11 cellular contexts compared by ENCODE assay signal in genomic region chr3:9153763-9154601, GRCh38.
DNase-seq lines count a peak whose midpoint lies in the region; ATAC-seq and TF ChIP-seq lines count a peak whose summit lies in the region.
"Had no signal": no experiment of that assay in that cellular context is flagged by ENCODE, and none has a peak within 500 bp of the region (broad histone marks: within the 10 kb centered on the region; RNA-seq: fewer than 3 reads in every experiment).

No MANE protein-coding gene starts in this region.

- POLR2A ChIA-PET in SK-N-SH (lab: Yijun Ruan, JAX): no interaction called here

- H3K9me3 ChIP-seq in suprapubic skin: no peaks in the 10 kb centered on the region
- H3K9me3 ChIP-seq in spleen: peaks cover 0 to 35% (median 22%) of the 10 kb centered on the region in 8 donors
- H3K9me3 ChIP-seq in SK-N-SH: no peaks in the 10 kb centered on the region

- H3K4ac ChIP-seq in mesendoderm (ENCODE audit: low read depth, low read length): no peak overlapping the region

- no peak overlapping the region for H3K9ac ChIP-seq in mesendoderm (ENCODE audit: low read length)
- H3K9ac ChIP-seq in SK-N-SH: no peak overlapping the region

- H4K20me1 ChIP-seq in SK-N-SH (ENCODE audit: insufficient read depth): no peaks in the 10 kb centered on the region

- H3K9me2 ChIP-seq in SK-N-SH: no peaks in the 10 kb centered on the region

- no peak for TF ChIP-seq EP300 in suprapubic skin (IDR thresholded peaks at IDR 0.05)
- no peak for TF ChIP-seq EP300 in SK-N-SH (IDR thresholded peaks at IDR 0.05; ENCODE audit: borderline replicate concordance in 1 of 2, low read depth in 1 of 2, low read length in 1 of 2)

- TF ChIP-seq CTCF in suprapubic skin (IDR thresholded peaks at IDR 0.05): no peak
- TF ChIP-seq CTCF in spleen (IDR thresholded peaks at IDR 0.05 in 8 of 11, conservative IDR thresholded peaks at IDR 0.05 in 3 of 11): no peak
- TF ChIP-seq CTCF in GM13976 (IDR thresholded peaks at IDR 0.05; ENCODE audit: borderline replicate concordance, control extremely low read depth, extremely low read depth, insufficient read depth, missing control alignments): no peak
- TF ChIP-seq CTCF in SK-N-SH (IDR thresholded peaks at IDR 0.05): no peak

- H3K79me2 ChIP-seq in mesendoderm (ENCODE audit: control insufficient read depth, insufficient read depth, low read length) (no peaks in the 10 kb centered on the region), SK-N-SH (ENCODE audit: insufficient read depth) (no peaks in the 10 kb centered on the region)

- no peak overlapping the region for H4K8ac ChIP-seq in mesendoderm (ENCODE audit: low read depth, low read length)

- TF ChIP-seq RAD21 in SK-N-SH (IDR thresholded peaks at IDR 0.05; ENCODE audit: low read length): no peak

- intact Hi-C loops in spleen (cut with DNase I; ENCODE audit: low total_unique reads): no loop called here

- H3K4me1 ChIP-seq in mesendoderm (ENCODE audit: control insufficient read depth, low read depth, low read length) (peaks cover 5% of the 10 kb centered on the region), suprapubic skin (peaks cover 3% of the 10 kb centered on the region), spleen (no peaks in the 10 kb centered on the region), SK-N-SH (ENCODE audit: control insufficient read depth in 1 of 2, insufficient read depth in 2 of 2, low read depth in 1 of 2, low read length in 1 of 2) (peaks cover 0 to 4% of the 10 kb centered on the region in 2 experiments; a peak in 1 of 4 replicates)

- H3F3A ChIP-seq in SK-N-SH (replicated peaks; ENCODE audit: insufficient read depth): no peaks in the 10 kb centered on the region

- H3K23ac ChIP-seq in mesendoderm (ENCODE audit: low read length): no peak overlapping the region

- no peak overlapping the region for H2BK15ac ChIP-seq in mesendoderm (replicated peaks; ENCODE audit: low read depth)

- H3K4me3 ChIP-seq in mesendoderm (ENCODE audit: low read length): no peak overlapping the region
- H3K4me3 ChIP-seq in suprapubic skin: no peak overlapping the region
- H3K4me3 ChIP-seq in spleen: no peak overlapping the region
- no peak overlapping the region for H3K4me3 ChIP-seq in SK-N-SH (ENCODE audit: low read depth in 2 of 2, low read length in 1 of 2)
- H3K4me3 ChIP-seq: PC-9 had no signal

- H3K27ac ChIP-seq in mesendoderm (ENCODE audit: low read depth, low read length) (no peak overlapping the region), suprapubic skin (no peak overlapping the region), spleen (no peak overlapping the region), SK-N-SH (ENCODE audit: low read depth in 2 of 2, low read length in 1 of 2) (no peak overlapping the region)
- H3K27ac ChIP-seq: PC-9 had no signal

- no peak overlapping the region for H4K5ac ChIP-seq in mesendoderm (ENCODE audit: low read length)

- TF ChIP-seq POLR2A in suprapubic skin (IDR thresholded peaks at IDR 0.05): no peak
- TF ChIP-seq POLR2A in spleen (IDR thresholded peaks at IDR 0.05): no peak

- H3K4me2 ChIP-seq in mesendoderm (ENCODE audit: low read length): no peak overlapping the region
- no peak overlapping the region for H3K4me2 ChIP-seq in SK-N-SH
- H3K4me2 ChIP-seq: PC-9 had no signal

- no peak overlapping the region for H2BK5ac ChIP-seq in mesendoderm (ENCODE audit: low read length)

- no peaks in the 10 kb centered on the region for H3K79me1 ChIP-seq in mesendoderm (ENCODE audit: low read length)

- no peak overlapping the region for H3K56ac ChIP-seq in mesendoderm (ENCODE audit: low read length)

- ATAC-seq in GM19035 (IDR thresholded peaks at IDR 0.05; ENCODE audit: unreplicated experiment): no peak

- CTCF ChIA-PET in SK-N-SH (lab: Yijun Ruan, JAX): interaction anchor here (0.5 to 1.3 kb wide), 4 partner anchors 36 to 166 kb away, joined by 3 to 6 read pairs (median 4); no protein-coding TSS in a partner anchor

- no peak overlapping the region for H2BK120ac ChIP-seq in mesendoderm (ENCODE audit: low read depth, low read length)

- H3K18ac ChIP-seq in mesendoderm (ENCODE audit: low read length): no peak overlapping the region

- H3K36me3 ChIP-seq in mesendoderm (ENCODE audit: control insufficient read depth, insufficient read depth, low read length) (no peaks in the 10 kb centered on the region), suprapubic skin (no peaks in the 10 kb centered on the region), spleen (no peaks in the 10 kb centered on the region), SK-N-SH (replicated peaks in 1 of 2; ENCODE audit: control insufficient read depth in 1 of 2, insufficient read depth in 2 of 2, low read length in 1 of 2) (no peaks in the 10 kb centered on the region)

- in situ Hi-C loops in GM13976 (cut with MboI; ENCODE audit: low sequenced_read_pairs, unreplicated experiment): no loop called here

- DNase-seq in GM04504 (ENCODE audit: low read depth) (peak; percentile 46), fibroblast of gingiva (ENCODE audit: low read depth) (peak; percentile 97), mesendoderm (peak; percentile 45), suprapubic skin (ENCODE audit: low spot score in 2 of 2) (peak; percentile 88 to 91), spleen (no peak), GM13976 (ENCODE audit: low spot score) (no peak), SK-N-SH (no peak)
- DNase-seq: activated CD4-positive, alpha-beta T cell treated with anti-CD3 and anti-CD28 coated beads, Interleukin-2, amount 50 U/mL, for 4 hours; CD4-positive, alpha-beta T cell; PC-9 had no signal

- H2AK5ac ChIP-seq in mesendoderm (ENCODE audit: low read length): no peak overlapping the region

- H2AFZ ChIP-seq in SK-N-SH (ENCODE audit: low read depth): no peak overlapping the region
- H2AFZ ChIP-seq: PC-9 had no signal

- H3K27me3 ChIP-seq in mesendoderm (ENCODE audit: insufficient read depth, low read length, poor library complexity) (no peaks in the 10 kb centered on the region), suprapubic skin (no peaks in the 10 kb centered on the region), spleen (replicated peaks in 1 of 7) (no peaks in the 10 kb centered on the region), SK-N-SH (ENCODE audit: insufficient read depth) (no peaks in the 10 kb centered on the region)

- WGBS in mesendoderm (ENCODE audit: extremely low coverage, insufficient coverage, low lambda C conversion rate): no CpG with 5 or more reads among the region's 15 CpGs
- WGBS in suprapubic skin: 66% methylated on average over 15 of the region's 15 CpGs
- 74 to 87% (median 81%) methylated on average over 15 of the region's 15 CpGs for WGBS in spleen, 5 donors
- 67% methylated on average over 15 of the region's 15 CpGs for WGBS in SK-N-SH (ENCODE audit: low lambda C conversion rate)

TF ChIP-seq in SK-N-SH, 30 proteins besides CTCF, POLR2A, EP300 and RAD21:
- no peak for TF ChIP-seq IRF3 (IDR thresholded peaks at IDR 0.05; ENCODE audit: low read depth, low read length)

Comparison
In these comparisons a context has a peak if more than half of its experiments do, and no peak if none do; other contexts are left out.
1. DNase-seq: peak in GM04504 (single experiment), fibroblast of gingiva (single experiment), mesendoderm (single experiment) and suprapubic skin (2 of 2); none in spleen (single experiment), GM13976 (single experiment) and SK-N-SH (single experiment).